ENCODE assay signal across 8 cellular contexts in genomic region chr12:46209914-46210834, GRCh38. TPM values are rescaled to one million over a fixed set of nuclear protein-coding genes. Genes with fewer than 3 reads are reported as not detected.
DNase-seq lines count a peak whose midpoint lies in the region; ATAC-seq and TF ChIP-seq lines count a peak whose summit lies in the region.

No MANE protein-coding gene starts in this region.

- H3K9me3 ChIP-seq in gastroesophageal sphincter = no peaks in the 10 kb centered on the region

- DNase-seq in DMS79 treated with DMSO at 0.1 percent for 48 hours (lab: John Stamatoyannopoulos, UW) (peak; percentile 94), NCI-H2029 treated with DMSO at 0.1 percent for 48 hours (lab: John Stamatoyannopoulos, UW) (peak; percentile 96), ureter (ENCODE audit: low spot score) (no peak), SK-N-DZ (ENCODE audit: low spot score) (no peak)
- peak; percentile 34 to 44 for DNase-seq in activated CD8-positive, alpha-beta memory T cell treated with anti-CD3 and anti-CD28 coated beads for 1 hour (ENCODE audit: extremely low read depth in 1 of 2, low read depth in 1 of 2)
- DNase-seq in stimulated activated CD4-positive, alpha-beta T cell treated with anti-CD3 and anti-CD28 coated beads, Interleukin-12 subunit alpha, Interleukin-12 subunit beta, amount 100 ng/mL, for 24 hours (ENCODE audit: low read depth in 2 of 2) = peak; percentile 60 to 61

- no peak for TF ChIP-seq EP300 in gastroesophageal sphincter (IDR thresholded peaks at IDR 0.05)

- H3K36me3 ChIP-seq in gastroesophageal sphincter = peaks cover 0 to 6% of the 10 kb centered on the region in 2 donors

- no peaks in the 10 kb centered on the region for H3K27me3 ChIP-seq in gastroesophageal sphincter

- H3K27ac ChIP-seq in gastroesophageal sphincter = peak overlapping the region; percentile 61 to 83 (median 78)

- ATAC-seq in HG02623 (IDR thresholded peaks at IDR 0.05; ENCODE audit: unreplicated experiment) = peak; percentile 62
- ATAC-seq in gastroesophageal sphincter = no peak

- 49 to 67% methylated on average over 9 to 11 of the region's 12 CpGs for WGBS in gastroesophageal sphincter (ENCODE audit: low coverage in 1 of 2), 2 donors

- H3K4me3 ChIP-seq in gastroesophageal sphincter = no peak overlapping the region

- no peak for TF ChIP-seq CTCF in gastroesophageal sphincter (IDR thresholded peaks at IDR 0.05)

- H3K4me1 ChIP-seq in gastroesophageal sphincter = peaks cover 16 to 90% (median 32%) of the 10 kb centered on the region in 3 donors

- no peak for TF ChIP-seq POLR2A in gastroesophageal sphincter (IDR thresholded peaks at IDR 0.05)

RNA-seq across cellular contexts. Expression of gene SLC38A1, which starts 58.7 kb away (rescaled TPM):
- total RNA-seq in gastroesophageal sphincter = 100 to 1,000 TPM; 175 to 273 (median 195) TPM
- total RNA-seq in ureter = 213 TPM
- 76.3 and 94.1 TPM in 2 replicates for polyA plus RNA-seq in SK-N-DZ (2014; cell fraction: cytosol; rRNA removed)
- 88.1 and 118 TPM in 2 replicates for polyA plus RNA-seq in SK-N-DZ (2014; cell fraction: nucleus; rRNA removed)

Comparison
In these comparisons a context has a peak if more than half of its experiments do, and no peak if none do; other contexts are left out.
1. DNase-seq: peak in DMS79 treated with DMSO at 0.1 percent for 48 hours (single experiment), NCI-H2029 treated with DMSO at 0.1 percent for 48 hours (single experiment), activated CD8-positive, alpha-beta memory T cell treated with anti-CD3 and anti-CD28 coated beads for 1 hour (2 of 2) and stimulated activated CD4-positive, alpha-beta T cell treated with anti-CD3 and anti-CD28 coated beads, Interleukin-12 subunit alpha, Interleukin-12 subunit beta, amount 100 ng/mL, for 24 hours (2 of 2); none in ureter (single experiment) and SK-N-DZ (single experiment).